ENCODE assay signal across 8 cellular contexts in the genomic region with DNA sequence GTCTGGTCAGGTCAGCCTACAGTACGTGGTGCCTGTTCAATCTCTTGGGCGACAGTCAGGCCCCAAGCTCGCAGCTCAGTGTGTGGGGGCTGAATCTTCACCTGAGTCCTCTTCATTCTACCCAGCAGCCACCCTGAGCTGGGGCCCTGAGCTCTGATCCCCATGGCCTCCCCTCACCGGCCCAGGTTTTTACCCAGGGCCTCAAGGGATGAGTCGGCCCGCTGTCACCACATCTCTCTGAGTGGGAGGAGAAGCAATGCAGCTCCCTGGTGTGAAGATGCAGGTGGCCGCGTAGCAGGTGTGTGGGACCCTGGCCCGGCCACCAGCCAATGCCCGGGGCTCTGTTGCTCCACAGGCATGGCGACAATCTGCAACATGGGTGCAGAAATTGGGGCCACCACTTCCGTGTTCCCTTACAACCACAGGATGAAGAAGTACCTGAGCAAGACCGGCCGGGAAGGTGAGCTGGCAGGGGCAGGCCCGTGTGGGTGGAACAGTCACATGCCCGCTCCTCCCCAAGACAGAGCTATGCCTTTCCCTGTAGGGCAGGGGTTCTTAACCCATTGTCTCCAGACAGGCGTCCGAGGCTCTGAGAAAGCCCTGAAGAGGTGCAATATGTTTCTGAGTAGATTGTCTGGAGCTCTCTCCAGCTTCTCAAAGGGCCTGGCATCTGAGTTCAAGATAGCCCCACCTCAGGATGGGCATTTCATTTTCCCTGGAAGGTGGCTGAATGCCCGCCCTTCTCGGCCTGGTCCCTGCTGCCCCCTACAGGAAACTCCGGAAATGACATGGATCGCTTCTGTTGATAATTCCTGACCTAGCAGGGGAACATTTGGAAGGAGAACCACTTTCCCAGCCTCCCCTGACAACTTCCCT. TPM values are rescaled to one million over a fixed set of nuclear protein-coding genes. Genes with fewer than 3 reads are reported as not detected.
DNase-seq lines count a peak whose midpoint lies in the region; ATAC-seq and TF ChIP-seq lines count a peak whose summit lies in the region.

No MANE protein-coding gene starts in this region.

- H3K27me3 Mint-ChIP-seq in activated naive CD8-positive, alpha-beta T cell treated with anti-CD3 and anti-CD28 coated beads for 36 hours, result no peaks in the 10 kb centered on the region

- intact Hi-C loops in posterior cingulate gyrus (cut with DNase I), result loop anchor here (1.0 to 10.0 kb wide), 3 partner anchors 35 to 114 kb away; partner anchors contain the start of genes ACO2 and PHF5A

- no peaks in the 10 kb centered on the region for H3K36me3 Mint-ChIP-seq in activated naive CD8-positive, alpha-beta T cell treated with anti-CD3 and anti-CD28 coated beads for 36 hours

- DNase-seq in 8988T (peak; percentile 63), GM10266 (ENCODE audit: extremely low spot score) (peak; percentile 50), NCI-H446 treated with DMSO at 0.1 percent for 48 hours (lab: John Stamatoyannopoulos, UW) (peak; percentile 2), glomerular visceral epithelial cell (ENCODE audit: extremely low spot score) (peak; percentile 64), posterior cingulate gyrus (peak; percentile 64 to 97 (median 90)), NCI-H187 (lab: John Stamatoyannopoulos, UW) (no peak)
- DNase-seq in activated naive CD8-positive, alpha-beta T cell treated with anti-CD3 and anti-CD28 coated beads for 36 hours, result no peak

- H3K4me1 Mint-ChIP-seq in activated naive CD8-positive, alpha-beta T cell treated with anti-CD3 and anti-CD28 coated beads for 36 hours, result no peaks in the 10 kb centered on the region

- ATAC-seq in GM21717 (IDR thresholded peaks at IDR 0.05; ENCODE audit: unreplicated experiment), result no peak

- H3K27ac Mint-ChIP-seq in activated naive CD8-positive, alpha-beta T cell treated with anti-CD3 and anti-CD28 coated beads for 36 hours, result peak overlapping the region; percentile 62

- H3K4me3 Mint-ChIP-seq in activated naive CD8-positive, alpha-beta T cell treated with anti-CD3 and anti-CD28 coated beads for 36 hours, result no peak overlapping the region

- TF ChIP-seq CTCF in GM10266 (IDR thresholded peaks at IDR 0.05; ENCODE audit: control insufficient read depth, insufficient read depth, low read depth, missing control alignments), result peak; percentile 77

- no peaks in the 10 kb centered on the region for H3K9me3 Mint-ChIP-seq in activated naive CD8-positive, alpha-beta T cell treated with anti-CD3 and anti-CD28 coated beads for 36 hours

RNA-seq across cellular contexts. Expression of gene POLR3H, which starts 26.9 kb away (rescaled TPM):
- total RNA-seq in activated naive CD8-positive, alpha-beta T cell treated with anti-CD3 and anti-CD28 coated beads for 36 hours, result 10 to 100 TPM; 69.2 to 70.1 TPM

RNA-seq across cellular contexts. Expression of gene CSDC2, which starts 43.4 kb away (rescaled TPM):
- not detected for total RNA-seq in activated naive CD8-positive, alpha-beta T cell treated with anti-CD3 and anti-CD28 coated beads for 36 hours

RNA-seq across cellular contexts. Expression of gene ACO2, which starts 48.5 kb away (rescaled TPM):
- 100 to 1,000 TPM; 107 to 109 TPM for total RNA-seq in activated naive CD8-positive, alpha-beta T cell treated with anti-CD3 and anti-CD28 coated beads for 36 hours

RNA-seq across cellular contexts. Expression of gene PHF5A, which starts 48.9 kb away (rescaled TPM):
- total RNA-seq in activated naive CD8-positive, alpha-beta T cell treated with anti-CD3 and anti-CD28 coated beads for 36 hours, result 100 to 1,000 TPM; 114 to 117 TPM

Comparison
In these comparisons a context has a peak if more than half of its experiments do, and no peak if none do; other contexts are left out.
1. DNase-seq: peak in 8988T (single experiment), GM10266 (single experiment), NCI-H446 treated with DMSO at 0.1 percent for 48 hours (single experiment), glomerular visceral epithelial cell (single experiment) and posterior cingulate gyrus (10 of 10); none in activated naive CD8-positive, alpha-beta T cell treated with anti-CD3 and anti-CD28 coated beads for 36 hours (single experiment) and NCI-H187 (0 of 2).